23 cellular contexts compared by ENCODE assay signal in genomic region chr2:170113168-170113567, GRCh38.
DNase-seq lines count a peak whose midpoint lies in the region; ATAC-seq and TF ChIP-seq lines count a peak whose summit lies in the region.
"Had no signal": no experiment of that assay in that cellular context is flagged by ENCODE, and none has a peak within 500 bp of the region (broad histone marks: within the 10 kb centered on the region; RNA-seq: fewer than 3 reads in every experiment).

No MANE protein-coding gene starts in this region.

- no peak overlapping the region for H3K27ac ChIP-seq in A673 (ENCODE audit: low read depth, low read length, poor library complexity, severe bottlenecking)
- H3K27ac ChIP-seq: epithelial cell of prostate, lower lobe of right lung, SK-N-MC, spleen had no signal

- H3K4me3 ChIP-seq in foreskin fibroblast (ENCODE audit: low read depth in 1 of 2, low read length in 2 of 2) (no peak overlapping the region), A673 (ENCODE audit: low read depth, low read length, poor library complexity, severe bottlenecking) (no peak overlapping the region)
- H3K4me3 ChIP-seq: GM23338, lower lobe of right lung, SK-N-MC, spleen had no signal

- H3K27me3 ChIP-seq in A673 (replicated peaks; ENCODE audit: insufficient read depth, low read depth, low read length, poor library complexity): no peaks in the 10 kb centered on the region

- no peak for ATAC-seq in GM18498 (IDR thresholded peaks at IDR 0.05; ENCODE audit: unreplicated experiment)
- ATAC-seq: activated naive CD4-positive, alpha-beta T cell treated with anti-CD3 and anti-CD28 coated beads, Interleukin-2, amount 50 U/mL, for 72 hours; GM23338; lower lobe of right lung had no signal

- CTCF ChIA-PET in A673 (lab: Charles Lee): no interaction called here

- no peaks in the 10 kb centered on the region for H3K4me1 ChIP-seq in A673 (ENCODE audit: insufficient read depth, low read length, poor library complexity, severe bottlenecking)
- H3K4me1 ChIP-seq: lower lobe of right lung, spleen had no signal

- H3K9me3 ChIP-seq in A673 (ENCODE audit: low read depth, low read length, poor library complexity, severe bottlenecking): no peaks in the 10 kb centered on the region
- H3K9me3 ChIP-seq: lower lobe of right lung had no signal

- H3K36me3 ChIP-seq in A673 (ENCODE audit: insufficient read depth, low read length, poor library complexity, severe bottlenecking): no peaks in the 10 kb centered on the region
- H3K36me3 ChIP-seq: lower lobe of right lung, spleen had no signal

- POLR2A ChIA-PET in A673 (lab: Charles Lee; ENCODE audit: low non-redundant PET): no interaction called here

- intact Hi-C loops in A673 (cut with micrococcal nuclease; ENCODE audit: unreplicated experiment): no loop called here

- TF ChIP-seq CTCF in foreskin fibroblast (IDR thresholded peaks at IDR 0.05; ENCODE audit: low read depth, low read length) (no peak), A673 (conservative IDR thresholded peaks at IDR 0.05; ENCODE audit: low read depth, low read length) (no peak)

- DNase-seq in COLO668 (lab: John Stamatoyannopoulos, UW; ENCODE audit: unreplicated experiment) (peak; percentile 84), COR-L47 (lab: John Stamatoyannopoulos, UW) (peak; percentile 24), NCI-H69 (lab: John Stamatoyannopoulos, UW) (peak; percentile 81), glomerular visceral epithelial cell (ENCODE audit: extremely low spot score) (peak; percentile 20), foreskin fibroblast (no peak), A673 (ENCODE audit: low spot score) (no peak)
- DNase-seq: activated T-cell treated with anti-CD3 and anti-CD28 coated beads for 4 hours; effector CD8-positive, alpha-beta T cell; head of caudate nucleus; HFFc6; kidney glomerular epithelial cell; lower lobe of right lung; NCI-H2107; NCI-H526; retina; spleen; stimulated activated CD4-positive, alpha-beta T cell treated with anti-CD3 and anti-CD28 coated beads, Interleukin-2, amount 100 ng/mL, for 48 hours; T-helper 2 cell had no signal

- no TSS peak for BruUV-seq in A673 (replicated peaks; lab: Mats Ljungman, UMichigan)

Comparison
In these comparisons a context has a peak if more than half of its experiments do, and no peak if none do; other contexts are left out.
1. DNase-seq: peak in COLO668 (single experiment), COR-L47 (single experiment), NCI-H69 (single experiment) and glomerular visceral epithelial cell (single experiment); none in foreskin fibroblast (0 of 2) and A673 (single experiment).